Comparison of ENCODE assay signal across 8 cellular contexts in the genomic region with DNA sequence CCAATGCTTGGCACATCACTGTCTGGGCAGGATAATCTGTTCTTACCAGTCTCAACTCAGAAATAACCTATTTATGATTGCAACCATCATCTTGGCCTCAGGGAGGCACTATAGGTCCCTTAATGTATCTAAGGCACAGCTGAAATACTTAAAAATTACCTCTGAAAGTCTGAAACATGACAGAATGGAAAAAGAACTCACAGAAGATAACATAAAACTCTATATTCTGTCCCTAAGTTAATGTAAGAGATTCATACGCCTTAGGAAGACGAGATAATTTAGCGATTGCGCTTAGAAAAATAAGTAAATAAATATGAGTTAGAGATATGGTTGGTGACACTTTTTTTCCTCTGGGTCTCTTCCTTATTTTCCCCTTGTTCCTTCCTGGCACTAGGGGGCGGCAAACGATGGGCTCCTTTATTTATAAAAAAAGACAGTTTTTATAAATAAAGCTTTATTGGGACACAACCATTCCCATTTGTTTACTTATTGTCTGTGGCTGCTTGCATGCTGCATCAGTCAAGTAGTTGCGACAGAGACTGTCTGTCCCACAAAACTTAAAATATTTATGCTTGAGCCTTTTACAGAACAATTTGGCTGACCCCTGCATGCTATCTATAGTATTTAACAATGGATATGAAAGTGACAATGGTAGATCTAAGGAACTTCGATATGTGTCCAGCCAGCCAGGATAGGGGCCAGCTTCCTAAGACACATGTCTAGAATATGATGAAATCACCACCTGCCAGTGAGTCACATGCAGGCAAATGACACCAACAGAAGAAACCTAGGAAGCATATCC.
DNase-seq lines count a peak whose midpoint lies in the region; ATAC-seq, FAIRE-seq and TF ChIP-seq lines count a peak whose summit lies in the region.

No MANE protein-coding gene starts in this region.

- H3K14ac ChIP-seq in trophoblast cell (ENCODE audit: low read length), result no peak overlapping the region

- H3K4me1 ChIP-seq in SK-N-SH (ENCODE audit: control insufficient read depth in 1 of 2, insufficient read depth in 2 of 2, low read depth in 1 of 2, low read length in 1 of 2) (peaks cover 0 to 5% of the 10 kb centered on the region in 2 experiments; a peak in 1 of 4 replicates), esophagus muscularis mucosa (peaks cover 0 to 7% (median 2%) of the 10 kb centered on the region in 4 donors), trophoblast cell (ENCODE audit: control insufficient read depth in 1 of 2, insufficient read depth in 2 of 2, low read length in 2 of 2) (no peaks in the 10 kb centered on the region)

- intact Hi-C loops in activated CD4-positive, alpha-beta T cell treated with anti-CD3 and anti-CD28 coated beads for 36 hours (cut with DNase I, micrococcal nuclease), result loop anchor here (2.0 to 10.0 kb wide), 6 partner anchors 473 to 1131 kb away; partner anchors contain the start of genes ERCC8 (in 1 of the 2) and NDUFAF2 (in 1 of the 2)
- intact Hi-C loops in esophagus muscularis mucosa (cut with DNase I), result loop anchor here (5.0 kb wide), 4 partner anchors 568 to 853 kb away; no protein-coding TSS in a partner anchor

- H3K9me3 Mint-ChIP-seq in activated CD4-positive, alpha-beta T cell treated with anti-CD3 and anti-CD28 coated beads for 36 hours (ENCODE audit: low read depth), result no peaks in the 10 kb centered on the region

- H3K4me3 ChIP-seq in SK-N-SH (ENCODE audit: low read depth in 2 of 2, low read length in 1 of 2), result peak overlapping the region in 1 of 2 experiments; percentile 20; a peak in 1 of 4 replicates
- no peak overlapping the region for H3K4me3 ChIP-seq in esophagus muscularis mucosa
- no peak overlapping the region for H3K4me3 ChIP-seq in trophoblast cell (ENCODE audit: low read depth, low read length)

- H3K27ac ChIP-seq in SK-N-SH (ENCODE audit: low read depth in 2 of 2, low read length in 1 of 2) (peak overlapping the region in 1 of 2 experiments; percentile 28; a peak in 1 of 4 replicates), esophagus muscularis mucosa (replicated peaks in 1 of 4) (no peak overlapping the region), trophoblast cell (ENCODE audit: low read depth, low read length) (no peak overlapping the region)

- H2AFZ ChIP-seq in SK-N-SH (ENCODE audit: low read depth) (no peak overlapping the region), trophoblast cell (ENCODE audit: insufficient read depth, low read length, poor library complexity) (no peak overlapping the region)

- no peak overlapping the region for H3K4me3 Mint-ChIP-seq in activated CD4-positive, alpha-beta T cell treated with anti-CD3 and anti-CD28 coated beads for 36 hours

- ATAC-seq in activated CD4-positive, alpha-beta T cell treated with anti-CD3 and anti-CD28 coated beads for 36 hours, result peak; percentile 55
- ATAC-seq in activated CD4-positive, CD25-positive, alpha-beta regulatory T cell treated with anti-CD3 and anti-CD28 coated beads, Interleukin-2, amount 50 U/mL, for 24 hours, result no peak

- TF ChIP-seq RAD21 in SK-N-SH (IDR thresholded peaks at IDR 0.05; ENCODE audit: low read length), result peak; percentile 86

- 43% methylated on average over 8 of the region's 8 CpGs for WGBS in SK-N-SH (ENCODE audit: low lambda C conversion rate)
- 39% methylated on average over 8 of the region's 8 CpGs for WGBS in esophagus muscularis mucosa
- WGBS in trophoblast cell (ENCODE audit: extremely low coverage, insufficient coverage, insufficient read length), result no CpG with 5 or more reads among the region's 8 CpGs

- H3K27me3 ChIP-seq in SK-N-SH (ENCODE audit: insufficient read depth) (no peaks in the 10 kb centered on the region), esophagus muscularis mucosa (no peaks in the 10 kb centered on the region), trophoblast cell (ENCODE audit: insufficient read depth, low read length) (no peaks in the 10 kb centered on the region)

- H3K36me3 ChIP-seq in SK-N-SH (replicated peaks in 1 of 2; ENCODE audit: control insufficient read depth in 1 of 2, insufficient read depth in 2 of 2, low read length in 1 of 2), result no peaks in the 10 kb centered on the region
- no peaks in the 10 kb centered on the region for H3K36me3 ChIP-seq in esophagus muscularis mucosa
- H3K36me3 ChIP-seq in trophoblast cell (ENCODE audit: control insufficient read depth in 1 of 2, insufficient read depth in 2 of 2, low read length in 2 of 2), result no peaks in the 10 kb centered on the region

- no peak overlapping the region for H3K27ac Mint-ChIP-seq in activated CD4-positive, alpha-beta T cell treated with anti-CD3 and anti-CD28 coated beads for 36 hours

- POLR2A ChIA-PET in activated CD4-positive, alpha-beta T cell treated with anti-CD3 and anti-CD28 coated beads for 36 hours (lab: Charles Lee), result no interaction called here
- POLR2A ChIA-PET in SK-N-SH (lab: Yijun Ruan, JAX), result interaction anchor here (0.6 kb wide), 1 partner anchor 26 kb away, joined by 3 read pairs; no protein-coding TSS in a partner anchor

- peaks cover 4% of the 10 kb centered on the region for H3K4me1 Mint-ChIP-seq in activated CD4-positive, alpha-beta T cell treated with anti-CD3 and anti-CD28 coated beads for 36 hours

- H3K4ac ChIP-seq in trophoblast cell (ENCODE audit: low read depth, low read length), result no peak overlapping the region

- H4K20me1 ChIP-seq in SK-N-SH (ENCODE audit: insufficient read depth), result no peaks in the 10 kb centered on the region

- H4K91ac ChIP-seq in trophoblast cell (ENCODE audit: low read depth, low read length), result no peak overlapping the region

- H3K9me3 ChIP-seq in SK-N-SH, result no peaks in the 10 kb centered on the region
- no peaks in the 10 kb centered on the region for H3K9me3 ChIP-seq in esophagus muscularis mucosa
- H3K9me3 ChIP-seq in trophoblast cell (ENCODE audit: insufficient read depth, low read depth, low read length), result no peaks in the 10 kb centered on the region

- H3K9ac ChIP-seq in SK-N-SH (no peak overlapping the region), trophoblast cell (ENCODE audit: low read length) (no peak overlapping the region)

- H2BK12ac ChIP-seq in trophoblast cell (ENCODE audit: low read length), result no peak overlapping the region

- H3F3A ChIP-seq in SK-N-SH (replicated peaks; ENCODE audit: insufficient read depth), result no peaks in the 10 kb centered on the region

- H3K79me1 ChIP-seq in trophoblast cell (ENCODE audit: low read length), result no peaks in the 10 kb centered on the region

- no peak for FAIRE-seq in H54 (lab: Jason Lieb, UNC)

- H4K8ac ChIP-seq in trophoblast cell (ENCODE audit: low read depth, low read length), result no peak overlapping the region

- H2BK5ac ChIP-seq in trophoblast cell (ENCODE audit: low read depth, low read length, poor library complexity), result no peak overlapping the region

- no peak overlapping the region for H3K18ac ChIP-seq in trophoblast cell (ENCODE audit: low read length)

- H3K79me2 ChIP-seq in SK-N-SH (ENCODE audit: insufficient read depth), result no peaks in the 10 kb centered on the region
- no peaks in the 10 kb centered on the region for H3K79me2 ChIP-seq in trophoblast cell (ENCODE audit: control insufficient read depth, insufficient read depth, low read length, poor library complexity)

- CTCF ChIA-PET in activated CD4-positive, alpha-beta T cell treated with anti-CD3 and anti-CD28 coated beads for 36 hours (lab: Charles Lee), result interaction anchor here (0.5 to 2.7 kb wide), 15 partner anchors 9 to 1657 kb away, joined by 3 to 10 read pairs (median 3); no protein-coding TSS in a partner anchor
- CTCF ChIA-PET in SK-N-SH (lab: Yijun Ruan, JAX), result interaction anchor here (0.6 to 3.8 kb wide), 51 partner anchors 9 to 1031 kb away, joined by 3 to 44 read pairs (median 4); no protein-coding TSS in a partner anchor

- H3K9me2 ChIP-seq in SK-N-SH, result no peaks in the 10 kb centered on the region

- no peaks in the 10 kb centered on the region for H3K36me3 Mint-ChIP-seq in activated CD4-positive, alpha-beta T cell treated with anti-CD3 and anti-CD28 coated beads for 36 hours (ENCODE audit: low read depth)

- TF ChIP-seq EP300 in SK-N-SH (IDR thresholded peaks at IDR 0.05; ENCODE audit: borderline replicate concordance in 1 of 2, low read depth in 1 of 2, low read length in 1 of 2) (no peak), esophagus muscularis mucosa (IDR thresholded peaks at IDR 0.05) (no peak)

- TF ChIP-seq POLR2A in H54 (IDR thresholded peaks at IDR 0.05; ENCODE audit: low read depth, low read length) (no peak), esophagus muscularis mucosa (IDR thresholded peaks at IDR 0.05; ENCODE audit: low read depth) (no peak)

- no peak overlapping the region for H4K12ac ChIP-seq in trophoblast cell (ENCODE audit: low read depth, low read length)

- H3K23ac ChIP-seq in trophoblast cell (ENCODE audit: low read length), result no peak overlapping the region

- peak; percentile 42 for DNase-seq in activated CD4-positive, alpha-beta T cell treated with anti-CD3 and anti-CD28 coated beads for 36 hours
- no peak for DNase-seq in activated CD4-positive, alpha-beta T cell treated with anti-CD3 and anti-CD28 coated beads for 1 hour
- DNase-seq in H54 (ENCODE audit: insufficient read length, low spot score) (peak; percentile 11), M059J (ENCODE audit: low read depth) (peak; percentile 85), SK-N-SH (peak; percentile 51), esophagus muscularis mucosa (ENCODE audit: extremely low spot score) (no peak), trophoblast cell (peak; percentile 92 to 96)

- peaks cover 10% of the 10 kb centered on the region for H3K27me3 Mint-ChIP-seq in activated CD4-positive, alpha-beta T cell treated with anti-CD3 and anti-CD28 coated beads for 36 hours

- TF ChIP-seq CTCF in SK-N-SH (IDR thresholded peaks at IDR 0.05) (peak; percentile 90), esophagus muscularis mucosa (IDR thresholded peaks at IDR 0.05) (peak; percentile 43 to 53 (median 52))

- H2BK120ac ChIP-seq in trophoblast cell (ENCODE audit: insufficient read depth, low read length, poor library complexity), result no peak overlapping the region

- H2AK5ac ChIP-seq in trophoblast cell (ENCODE audit: low read length), result no peak overlapping the region

- H3K4me2 ChIP-seq in SK-N-SH (no peak overlapping the region), trophoblast cell (ENCODE audit: low read length) (no peak overlapping the region)

TF ChIP-seq in SK-N-SH, 30 proteins besides CTCF, POLR2A, EP300 and RAD21:
- TF ChIP-seq NFIC (IDR thresholded peaks at IDR 0.05; ENCODE audit: borderline replicate concordance) (no peak), SMC3 (IDR thresholded peaks at IDR 0.05; ENCODE audit: low read depth, low read length) (peak; percentile 78)

Comparison
In these comparisons a context has a peak if more than half of its experiments do, and no peak if none do; other contexts are left out.
1. DNase-seq: peak in activated CD4-positive, alpha-beta T cell treated with anti-CD3 and anti-CD28 coated beads for 36 hours (single experiment), H54 (single experiment), M059J (single experiment), SK-N-SH (single experiment) and trophoblast cell (2 of 2); none in activated CD4-positive, alpha-beta T cell treated with anti-CD3 and anti-CD28 coated beads for 1 hour (single experiment) and esophagus muscularis mucosa (single experiment).